8 cellular contexts compared by ENCODE assay signal in the genomic region with DNA sequence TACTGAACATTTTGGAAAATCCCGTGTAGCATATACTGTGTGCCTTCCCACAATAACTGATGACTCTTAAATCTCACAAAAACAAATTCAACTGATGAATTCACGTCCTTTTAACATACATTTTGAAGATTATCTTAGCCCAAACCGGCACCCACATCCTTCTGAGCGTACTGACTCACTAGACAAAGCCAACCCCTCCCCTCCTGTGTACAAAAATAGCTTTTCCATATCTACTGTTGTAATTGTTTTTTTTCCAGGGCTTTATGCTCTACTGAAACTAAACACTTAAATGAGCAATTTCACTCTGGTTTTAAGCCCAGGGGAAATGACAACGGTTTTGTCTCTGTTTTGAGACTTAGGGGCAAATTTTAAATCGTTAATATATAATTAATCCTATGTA.
DNase-seq lines count a peak whose midpoint lies in the region; ATAC-seq and TF ChIP-seq lines count a peak whose summit lies in the region.

No MANE protein-coding gene starts in this region.

- 18% methylated on average over 6 of the region's 6 CpGs for WGBS in smooth muscle cell (ENCODE audit: low lambda C conversion rate)

- BruUV-seq in PC-9 (replicated peaks; lab: Mats Ljungman, UMichigan): no TSS peak

- H3K4me1 ChIP-seq in smooth muscle cell (ENCODE audit: low read depth) (peaks cover 29% of the 10 kb centered on the region), PC-9 (replicated peaks; ENCODE audit: insufficient read depth) (peaks cover 40% of the 10 kb centered on the region)

- CTCF ChIA-PET in PC-9 (lab: Charles Lee): interaction anchor here (0.7 kb wide), 1 partner anchor 15 kb away, joined by 3 read pairs; no protein-coding TSS in a partner anchor

- POLR2A ChIA-PET in PC-9 (lab: Charles Lee; ENCODE audit: unreplicated experiment): interaction anchor here (0.5 to 0.6 kb wide), 2 partner anchors 110 to 1086 kb away, joined by 3 to 6 read pairs; no protein-coding TSS in a partner anchor

- H3K27ac ChIP-seq in VCaP (peak overlapping the region; percentile 70), smooth muscle cell (ENCODE audit: low read depth) (peak overlapping the region; percentile 99), PC-9 (no peak overlapping the region)

- H3F3A ChIP-seq in smooth muscle cell (ENCODE audit: low read depth): peaks cover 30% of the 10 kb centered on the region
- peaks cover 19% of the 10 kb centered on the region for H3F3A ChIP-seq in PC-9 (ENCODE audit: insufficient read depth, low read depth)

- intact Hi-C loops in PC-9 (cut with micrococcal nuclease; ENCODE audit: unreplicated experiment): loop anchor here (1.0 kb wide), 1 partner anchor 162 kb away; no protein-coding TSS in a partner anchor

- no peaks in the 10 kb centered on the region for H3K9me3 Mint-ChIP-seq in endothelial cell (ENCODE audit: unreplicated experiment)

- peak overlapping the region; percentile 86 for H3K9ac ChIP-seq in smooth muscle cell (ENCODE audit: low read depth)

- H3K4me2 ChIP-seq in smooth muscle cell: peak overlapping the region; percentile 87
- no peak overlapping the region for H3K4me2 ChIP-seq in PC-9

- H3K4me3 ChIP-seq in smooth muscle cell (peak overlapping the region; percentile 33), PC-9 (no peak overlapping the region)

- peak overlapping the region; percentile 34 for H3K4me3 Mint-ChIP-seq in endothelial cell (ENCODE audit: unreplicated experiment)

- DNase-seq in H4 (ENCODE audit: low spot score) (peak; percentile 49), endothelial cell (ENCODE audit: low spot score) (no peak), smooth muscle cell (lab: John Stamatoyannopoulos, UW; ENCODE audit: unreplicated experiment) (no peak), PC-9 (no peak), islet precursor cell (no peak)

- H2AFZ ChIP-seq in smooth muscle cell (ENCODE audit: low read depth) (peak overlapping the region; percentile 94), PC-9 (no peak overlapping the region)

- H3K27me3 Mint-ChIP-seq in endothelial cell (ENCODE audit: unreplicated experiment): peaks cover 8% of the 10 kb centered on the region

- H3K9me2 ChIP-seq in PC-9 (ENCODE audit: insufficient read depth): no peaks in the 10 kb centered on the region

- H3K9me3 ChIP-seq in smooth muscle cell (replicated peaks; ENCODE audit: low read depth) (no peaks in the 10 kb centered on the region), PC-9 (ENCODE audit: insufficient read depth, low read depth) (no peaks in the 10 kb centered on the region)

- H4K20me1 ChIP-seq in smooth muscle cell (ENCODE audit: low read depth) (no peaks in the 10 kb centered on the region), PC-9 (ENCODE audit: insufficient read depth) (no peaks in the 10 kb centered on the region)

- H3K27me3 ChIP-seq in smooth muscle cell (ENCODE audit: low read depth): no peaks in the 10 kb centered on the region
- H3K27me3 ChIP-seq in PC-9 (ENCODE audit: insufficient read depth, low read depth): no peaks in the 10 kb centered on the region

- peaks cover 45% of the 10 kb centered on the region for H3K4me1 Mint-ChIP-seq in endothelial cell (ENCODE audit: unreplicated experiment)

- no peak for ATAC-seq in HG03175 (IDR thresholded peaks at IDR 0.05; ENCODE audit: unreplicated experiment)
- no peak for ATAC-seq in esophagus mucosa

- H3K36me3 Mint-ChIP-seq in endothelial cell (ENCODE audit: low read depth, unreplicated experiment): peaks cover 6% of the 10 kb centered on the region

- H3K27ac Mint-ChIP-seq in endothelial cell (ENCODE audit: unreplicated experiment): peak overlapping the region; percentile 98

- H3K79me2 ChIP-seq in smooth muscle cell (ENCODE audit: low read depth): no peaks in the 10 kb centered on the region
- no peaks in the 10 kb centered on the region for H3K79me2 ChIP-seq in PC-9 (ENCODE audit: low read depth)

- TF ChIP-seq CTCF in VCaP (conservative IDR thresholded peaks at IDR 0.05): no peak
- no peak for TF ChIP-seq CTCF in endothelial cell (IDR thresholded peaks at IDR 0.05; ENCODE audit: unreplicated experiment)
- no peak for TF ChIP-seq CTCF in smooth muscle cell (IDR thresholded peaks at IDR 0.05; ENCODE audit: borderline replicate concordance, insufficient read depth, poor library complexity, severe bottlenecking)
- no peak for TF ChIP-seq CTCF in PC-9 (conservative IDR thresholded peaks at IDR 0.05)

- H3K36me3 ChIP-seq in smooth muscle cell (ENCODE audit: low read depth) (no peaks in the 10 kb centered on the region), PC-9 (ENCODE audit: low read depth) (no peaks in the 10 kb centered on the region)
